Comparison of ENCODE assay signal across 14 cellular contexts in the genomic region with DNA sequence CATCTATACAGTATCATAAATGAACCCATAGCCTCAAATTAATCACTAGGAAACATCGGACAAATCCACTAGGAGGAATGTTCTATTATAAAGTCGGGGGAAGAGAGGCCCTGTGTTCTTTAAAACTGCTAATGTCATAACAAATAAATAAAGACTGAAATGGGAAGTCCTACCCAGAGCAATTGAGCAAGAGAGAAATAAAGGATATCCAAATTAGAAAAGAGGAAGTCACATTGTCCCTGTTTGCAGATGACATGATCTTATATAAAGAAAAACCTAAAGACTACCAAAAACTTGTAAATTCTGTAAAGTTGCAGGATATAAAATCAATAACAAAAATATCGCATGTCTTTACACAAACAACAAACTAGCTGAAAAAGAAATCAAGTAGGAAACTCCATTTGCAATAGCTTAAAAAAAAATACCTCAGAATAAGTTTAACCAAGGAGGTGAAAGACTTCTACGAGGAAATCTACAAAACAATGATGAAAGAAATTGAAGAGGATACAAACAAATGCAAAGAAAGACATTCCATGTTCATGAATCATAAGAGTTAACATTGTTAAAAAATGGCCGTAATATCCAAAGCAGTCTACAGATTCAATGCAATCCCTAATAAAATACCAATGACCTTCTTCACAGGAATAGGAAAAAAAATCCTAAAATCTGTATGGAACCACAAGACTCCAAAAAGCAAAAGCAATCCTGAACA. TPM values are rescaled to one million over a fixed set of nuclear protein-coding genes. Genes with fewer than 3 reads are reported as not detected.
DNase-seq lines count a peak whose midpoint lies in the region; ATAC-seq, FAIRE-seq and TF ChIP-seq lines count a peak whose summit lies in the region.
"Had no signal": no experiment of that assay in that cellular context is flagged by ENCODE, and none has a peak within 500 bp of the region (broad histone marks: within the 10 kb centered on the region; RNA-seq: fewer than 3 reads in every experiment).

No MANE protein-coding gene starts in this region.

- H3K9ac ChIP-seq in kidney (ENCODE audit: low read length in 2 of 2): no peak overlapping the region
- H3K9ac ChIP-seq: KMS-11, neural progenitor cell had no signal

- H3K27me3 Mint-ChIP-seq in chondrocyte (ENCODE audit: low read depth) (no peaks in the 10 kb centered on the region), osteocyte (ENCODE audit: unreplicated experiment) (no peaks in the 10 kb centered on the region)
- H3K27me3 Mint-ChIP-seq: activated naive CD8-positive, alpha-beta T cell had no signal

- no peak for ATAC-seq in HG02571 (IDR thresholded peaks at IDR 0.05; ENCODE audit: unreplicated experiment)

- H3K4me1 Mint-ChIP-seq in chondrocyte (ENCODE audit: low read depth) (peaks cover 53% of the 10 kb centered on the region), osteocyte (ENCODE audit: unreplicated experiment) (peaks cover 48% of the 10 kb centered on the region)
- H3K4me1 Mint-ChIP-seq: neural progenitor cell had no signal

- TF ChIP-seq CTCF in NB4 (IDR thresholded peaks at IDR 0.05; ENCODE audit: low read depth, low read length) (no peak), chondrocyte (IDR thresholded peaks at IDR 0.05) (no peak), osteocyte (IDR thresholded peaks at IDR 0.05) (no peak), kidney (IDR thresholded peaks at IDR 0.05; ENCODE audit: borderline replicate concordance, extremely low read depth, insufficient read depth) (no peak)

- no peaks in the 10 kb centered on the region for H3K4me1 ChIP-seq in kidney (ENCODE audit: control insufficient read depth in 1 of 2, insufficient read depth in 1 of 2, low read depth in 1 of 2, low read length in 2 of 2)
- H3K4me1 ChIP-seq: neural progenitor cell had no signal

- H3K27ac ChIP-seq in kidney (ENCODE audit: low read depth in 2 of 2, low read length in 2 of 2): no peak overlapping the region
- H3K27ac ChIP-seq: KMS-11, neural progenitor cell had no signal

- intact Hi-C loops in kidney (cut with DNase I): loop anchor here (10.0 kb wide), 1 partner anchor 145 kb away; no protein-coding TSS in a partner anchor

- TF ChIP-seq POLR2A in NB4 (IDR thresholded peaks at IDR 0.05; ENCODE audit: extremely low read depth, insufficient read length): no peak

- H3K27ac Mint-ChIP-seq in chondrocyte (ENCODE audit: unreplicated experiment) (peak overlapping the region; percentile 57), osteocyte (ENCODE audit: unreplicated experiment) (peak overlapping the region; percentile 36)
- H3K27ac Mint-ChIP-seq: activated naive CD8-positive, alpha-beta T cell; neural progenitor cell had no signal

- H3K4me3 Mint-ChIP-seq in chondrocyte (ENCODE audit: unreplicated experiment): no peak overlapping the region
- H3K4me3 Mint-ChIP-seq in osteocyte (ENCODE audit: unreplicated experiment): no peak overlapping the region
- H3K4me3 Mint-ChIP-seq: activated naive CD8-positive, alpha-beta T cell; neural progenitor cell had no signal

- H3K9me3 ChIP-seq in kidney (ENCODE audit: control insufficient read depth in 1 of 2, low read length in 2 of 2): no peaks in the 10 kb centered on the region

- H3K36me3 ChIP-seq in kidney (ENCODE audit: control insufficient read depth in 1 of 2, insufficient read depth in 2 of 2, low read length in 2 of 2): no peaks in the 10 kb centered on the region

- FAIRE-seq in G401.6 (lab: Jason Lieb, UNC): peak; percentile 65
- FAIRE-seq in kidney (lab: Jason Lieb, UNC): no peak
- FAIRE-seq: GM18507 had no signal

- H3K4me3 ChIP-seq in NB4 (ENCODE audit: low read depth, low read length) (peak overlapping the region; percentile 39), kidney (ENCODE audit: low read length in 2 of 2) (no peak overlapping the region)
- H3K4me3 ChIP-seq: neural progenitor cell had no signal

- H3K36me3 Mint-ChIP-seq in chondrocyte (ENCODE audit: low read depth) (peaks cover 7% of the 10 kb centered on the region), osteocyte (ENCODE audit: unreplicated experiment) (peaks cover 38% of the 10 kb centered on the region)

- DNase-seq in NB4 (ENCODE audit: low read depth) (peak; percentile 84), chondrocyte (ENCODE audit: low spot score) (no peak), osteocyte (ENCODE audit: extremely low spot score, unreplicated experiment) (no peak), foreskin melanocyte (no peak), kidney (no peak), LoVo (ENCODE audit: low spot score) (no peak)
- DNase-seq: activated CD8-positive, alpha-beta memory T cell treated with anti-CD3 and anti-CD28 coated beads for 24 hours; stimulated activated naive CD4-positive, alpha-beta T cell had no signal

- no peaks in the 10 kb centered on the region for H3K9me3 Mint-ChIP-seq in chondrocyte (ENCODE audit: low read depth)
- peaks cover 10% of the 10 kb centered on the region for H3K9me3 Mint-ChIP-seq in osteocyte (ENCODE audit: unreplicated experiment)

RNA-seq across cellular contexts. Expression of gene RTN4, which starts 30.5 kb away (rescaled TPM):
- 560 to 819 TPM (median 766 TPM) in 3 replicates for total RNA-seq in chondrocyte
- total RNA-seq in osteocyte: 532 and 603 TPM in 2 replicates
- 296 TPM for total RNA-seq in kidney
- polyA plus RNA-seq in kidney (ENCODE audit: insufficient read depth, low read depth, low replicate concordance): 329 TPM
